In the genomic region with DNA sequence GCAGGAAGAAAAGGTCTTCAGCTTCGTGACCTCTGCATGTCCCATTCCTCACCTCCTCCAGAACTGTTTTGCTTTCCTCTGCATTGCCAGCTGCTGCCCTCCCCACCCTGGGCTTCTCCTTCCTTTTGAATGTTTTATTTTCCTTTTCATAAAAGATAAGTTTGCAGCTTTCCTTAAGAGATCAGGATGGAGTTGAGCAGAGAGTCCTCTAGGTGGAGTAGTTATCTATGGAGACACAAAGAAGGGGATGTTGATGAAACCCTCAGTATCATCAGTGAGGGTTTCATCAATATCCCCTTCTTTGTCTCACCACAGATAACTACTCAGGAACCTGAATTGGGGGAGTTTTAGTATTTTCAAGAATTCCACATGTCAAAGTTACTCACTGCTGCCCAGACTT, we compare ENCODE assay signal across 8 cellular contexts. TPM values are rescaled to one million over a fixed set of nuclear protein-coding genes. Genes with fewer than 3 reads are reported as not detected.
DNase-seq lines count a peak whose midpoint lies in the region; ATAC-seq and TF ChIP-seq lines count a peak whose summit lies in the region.

No MANE protein-coding gene starts in this region.

- H3K4me3 Mint-ChIP-seq in CD8-positive, alpha-beta T cell = no peak overlapping the region

- no peak overlapping the region for H3K27ac ChIP-seq in CD8-positive, alpha-beta T cell (ENCODE audit: low read depth, low read length)
- H3K27ac ChIP-seq in HEK293 (ENCODE audit: extremely low read depth, low read depth, low read length) (no peak overlapping the region), left lung (no peak overlapping the region)

- no peaks in the 10 kb centered on the region for H3K36me3 ChIP-seq in CD8-positive, alpha-beta T cell (ENCODE audit: insufficient read depth, low read length)
- no peaks in the 10 kb centered on the region for H3K36me3 ChIP-seq in HEK293 (ENCODE audit: control insufficient read depth in 2 of 2, insufficient read depth in 1 of 2, low read length in 2 of 2)
- no peaks in the 10 kb centered on the region for H3K36me3 ChIP-seq in left lung

- POLR2A ChIA-PET in CD8-positive, alpha-beta T cell (lab: Charles Lee) = no interaction called here
- POLR2A ChIA-PET in HEK293 (lab: Yijun Ruan, JAX) = no interaction called here

- DNase-seq in CD8-positive, alpha-beta T cell = no peak
- no peak for DNase-seq in left lung
- no peak for DNase-seq in NCI-H1417 treated with DMSO at 0.1 percent for 48 hours (lab: John Stamatoyannopoulos, UW)
- DNase-seq in stimulated activated CD4-positive, alpha-beta T cell treated with anti-CD3 and anti-CD28 coated beads, Interleukin-4, amount 100 ng/mL, for 24 hours = no peak

- peak; percentile 55 for ATAC-seq in CD8-positive, alpha-beta T cell
- ATAC-seq in left lung (no peak), HG03439 (IDR thresholded peaks at IDR 0.05; ENCODE audit: unreplicated experiment) (no peak), GM19467 (IDR thresholded peaks at IDR 0.05; ENCODE audit: unreplicated experiment) (no peak)

- CTCF ChIA-PET in CD8-positive, alpha-beta T cell (lab: Charles Lee) = interaction anchor here (0.6 to 1.7 kb wide), 13 partner anchors 10 to 1922 kb away, joined by 3 to 10 read pairs (median 3); no protein-coding TSS in a partner anchor
- CTCF ChIA-PET in HEK293 (lab: Yijun Ruan, JAX) = interaction anchor here (0.6 to 2.2 kb wide), 7 partner anchors 10 to 293 kb away, joined by 3 to 9 read pairs (median 5); no protein-coding TSS in a partner anchor

- no peak overlapping the region for H3K4me3 ChIP-seq in CD8-positive, alpha-beta T cell (ENCODE audit: low read depth, low read length)
- H3K4me3 ChIP-seq in HEK293 (ENCODE audit: low read depth, low read length) (no peak overlapping the region), WI38 (ENCODE audit: low read depth, low read length) (no peak overlapping the region), left lung (no peak overlapping the region)

- no peaks in the 10 kb centered on the region for H3K36me3 Mint-ChIP-seq in CD8-positive, alpha-beta T cell

- H3K4me1 Mint-ChIP-seq in CD8-positive, alpha-beta T cell (ENCODE audit: low read depth) = no peaks in the 10 kb centered on the region

- intact Hi-C loops in CD8-positive, alpha-beta T cell (cut with DNase I, micrococcal nuclease) = loop anchor here (1.0 to 5.0 kb wide), 4 partner anchors 50 to 270 kb away; no protein-coding TSS in a partner anchor
- intact Hi-C loops in left lung (cut with DNase I) = no loop called here

- no peaks in the 10 kb centered on the region for H3K9me3 ChIP-seq in CD8-positive, alpha-beta T cell (ENCODE audit: low read length)
- no peaks in the 10 kb centered on the region for H3K9me3 ChIP-seq in HEK293 (ENCODE audit: control insufficient read depth, insufficient read depth, low read depth, low read length)
- H3K9me3 ChIP-seq in left lung = no peaks in the 10 kb centered on the region

- no peaks in the 10 kb centered on the region for H3K9me3 Mint-ChIP-seq in CD8-positive, alpha-beta T cell

- H3K27me3 ChIP-seq in CD8-positive, alpha-beta T cell (ENCODE audit: insufficient read depth, low read length) = no peaks in the 10 kb centered on the region
- H3K27me3 ChIP-seq in left lung = peaks cover 0 to 4% of the 10 kb centered on the region in 2 donors

- H3K4me1 ChIP-seq in CD8-positive, alpha-beta T cell (ENCODE audit: insufficient read depth, low read length) = no peaks in the 10 kb centered on the region
- H3K4me1 ChIP-seq in HEK293 (ENCODE audit: control insufficient read depth, insufficient read depth, low read length) (no peaks in the 10 kb centered on the region), left lung (no peaks in the 10 kb centered on the region)

- H3K27ac Mint-ChIP-seq in CD8-positive, alpha-beta T cell = no peak overlapping the region

- H3K27me3 Mint-ChIP-seq in CD8-positive, alpha-beta T cell (ENCODE audit: low read depth) = peaks cover 9% of the 10 kb centered on the region

- TF ChIP-seq CTCF in CD8-positive, alpha-beta T cell (IDR thresholded peaks at IDR 0.05) = peak; percentile 44
- TF ChIP-seq CTCF in HEK293 (tag by site-specific recombination; IDR thresholded peaks at IDR 0.05) (no peak), WI38 (IDR thresholded peaks at IDR 0.05; ENCODE audit: low read depth, low read length) (peak; percentile 42; the same call in 1 of the 2 replicates), left lung (IDR thresholded peaks at IDR 0.05) (peak; percentile 11 to 22)

TF ChIP-seq in HEK293, 187 proteins besides CTCF, POLR2A, EP300 and RAD21:
- TF ChIP-seq, protein P1, sequence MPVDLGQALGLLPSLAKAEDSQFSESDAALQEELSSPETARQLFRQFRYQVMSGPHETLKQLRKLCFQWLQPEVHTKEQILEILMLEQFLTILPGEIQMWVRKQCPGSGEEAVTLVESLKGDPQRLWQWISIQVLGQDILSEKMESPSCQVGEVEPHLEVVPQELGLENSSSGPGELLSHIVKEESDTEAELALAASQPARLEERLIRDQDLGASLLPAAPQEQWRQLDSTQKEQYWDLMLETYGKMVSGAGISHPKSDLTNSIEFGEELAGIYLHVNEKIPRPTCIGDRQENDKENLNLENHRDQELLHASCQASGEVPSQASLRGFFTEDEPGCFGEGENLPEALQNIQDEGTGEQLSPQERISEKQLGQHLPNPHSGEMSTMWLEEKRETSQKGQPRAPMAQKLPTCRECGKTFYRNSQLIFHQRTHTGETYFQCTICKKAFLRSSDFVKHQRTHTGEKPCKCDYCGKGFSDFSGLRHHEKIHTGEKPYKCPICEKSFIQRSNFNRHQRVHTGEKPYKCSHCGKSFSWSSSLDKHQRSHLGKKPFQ (tag by site-specific recombination; IDR thresholded peaks at IDR 0.05) = no peak
- TF ChIP-seq ZNF654 (tag by site-specific recombination; IDR thresholded peaks at IDR 0.05; ENCODE audit: low read depth) = peak; percentile 42

RNA-seq across cellular contexts. Expression of a gene that starts 19.0 kb away (rescaled TPM):
- 100 to 1,000 TPM; 156 to 165 TPM for total RNA-seq in CD8-positive, alpha-beta T cell
- 10 to 100 TPM; 53.3 to 63.1 TPM for total RNA-seq in left lung

Comparison
In these comparisons a context has a peak if more than half of its experiments do, and no peak if none do; other contexts are left out.
1. intact Hi-C loops: an anchor here in CD8-positive, alpha-beta T cell (1.0 to 5.0 kb wide); none called in left lung.